In the genomic region with DNA sequence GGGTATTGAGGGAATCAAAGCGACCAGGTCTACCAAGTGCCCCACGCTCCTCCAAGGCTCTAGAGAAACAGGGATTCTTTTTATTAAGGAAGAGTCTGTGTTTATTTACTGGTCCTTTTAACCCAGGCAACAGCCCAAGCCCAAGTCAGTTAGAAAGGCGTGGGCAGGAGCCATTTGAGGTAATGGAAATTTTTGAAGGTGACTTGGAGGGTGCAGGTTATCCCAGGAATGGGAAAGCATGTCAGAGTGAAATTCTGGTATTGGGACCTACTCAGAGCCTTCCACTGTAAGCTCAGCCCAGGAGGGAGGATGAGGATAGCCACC, we compare ENCODE assay signal across 23 cellular contexts. TPM values are rescaled to one million over a fixed set of nuclear protein-coding genes. Genes with fewer than 3 reads are reported as not detected.
DNase-seq lines count a peak whose midpoint lies in the region; ATAC-seq and TF ChIP-seq lines count a peak whose summit lies in the region.
"Had no signal": no experiment of that assay in that cellular context is flagged by ENCODE, and none has a peak within 500 bp of the region (broad histone marks: within the 10 kb centered on the region; RNA-seq: fewer than 3 reads in every experiment).

No MANE protein-coding gene starts in this region.

- H3K4me2 ChIP-seq in BLaER1 treated with 17β-estradiol and CSF1 and Interleukin-3, amounts not matched to agents 10 nM and 100 nM = peak overlapping the region in 6 of 11 experiments; percentile 85 to 99 (median 92); a peak in 8 of 22 replicates

- no peak for TF ChIP-seq RAD21 in liver (IDR thresholded peaks at IDR 0.05)

- peaks cover 0 to 11% (median 0%) of the 10 kb centered on the region in 11 experiments; a peak in 3 of 22 replicates for H3K27me3 ChIP-seq in BLaER1 treated with 17β-estradiol and CSF1 and Interleukin-3, amounts not matched to agents 10 nM and 100 nM
- no peaks in the 10 kb centered on the region for H3K27me3 ChIP-seq in liver (ENCODE audit: control insufficient read depth in 4 of 4, insufficient read depth in 4 of 4, low read length in 3 of 4)
- H3K27me3 ChIP-seq: BE2C had no signal

- H3K27ac Mint-ChIP-seq in progenitor cell of endocrine pancreas = peak overlapping the region; percentile 88
- H3K27ac Mint-ChIP-seq: CD8-positive, alpha-beta memory T cell; H9 had no signal

- peak overlapping the region in 7 of 11 experiments; percentile 17 to 83 (median 76); a peak in 9 of 22 replicates for H3K27ac ChIP-seq in BLaER1 treated with 17β-estradiol and CSF1 and Interleukin-3, amounts not matched to agents 10 nM and 100 nM
- H3K27ac ChIP-seq in cingulate gyrus (ENCODE audit: low read depth, low read length) (peak overlapping the region; percentile 4), liver (ENCODE audit: low read depth in 1 of 2, low read length in 2 of 2) (peak overlapping the region; percentile 85 to 87)
- H3K27ac ChIP-seq: 22Rv1, RWPE1 had no signal

- no peaks in the 10 kb centered on the region for H3K9me3 Mint-ChIP-seq in progenitor cell of endocrine pancreas (ENCODE audit: low read depth)
- H3K9me3 Mint-ChIP-seq: CD8-positive, alpha-beta memory T cell; H9 had no signal

- no peak for ATAC-seq in GM21381 (IDR thresholded peaks at IDR 0.05; ENCODE audit: unreplicated experiment)
- no peak for ATAC-seq in HG03439 (IDR thresholded peaks at IDR 0.05; ENCODE audit: unreplicated experiment)
- ATAC-seq: PC-3 had no signal

- 63% methylated on average over 3 of the region's 3 CpGs for WGBS in liver

- H3K9ac ChIP-seq in BLaER1 treated with 17β-estradiol and CSF1 and Interleukin-3, amounts not matched to agents 10 nM and 100 nM = peak overlapping the region in 1 of 11 experiments; percentile 16; a peak in 1 of 22 replicates
- H3K9ac ChIP-seq in liver (ENCODE audit: low read depth in 1 of 2, low read length in 2 of 2) = peak overlapping the region; percentile 4 to 56

- no peaks in the 10 kb centered on the region for H3K36me3 Mint-ChIP-seq in progenitor cell of endocrine pancreas (ENCODE audit: insufficient read depth)
- H3K36me3 Mint-ChIP-seq: CD8-positive, alpha-beta memory T cell had no signal

- H3K4me1 Mint-ChIP-seq in progenitor cell of endocrine pancreas (ENCODE audit: low read depth) = peaks cover 48% of the 10 kb centered on the region

- no peaks in the 10 kb centered on the region for H3K36me3 ChIP-seq in BLaER1 treated with 17β-estradiol and CSF1 and Interleukin-3, amounts not matched to agents 10 nM and 100 nM
- H3K36me3 ChIP-seq in liver (ENCODE audit: control insufficient read depth in 4 of 4, insufficient read depth in 3 of 4, low read depth in 1 of 4, low read length in 3 of 4) = peaks cover 0 to 10% (median 8%) of the 10 kb centered on the region in 4 donors
- H3K36me3 ChIP-seq: BE2C had no signal

- peaks cover 34 to 59% (median 44%) of the 10 kb centered on the region in 10 experiments for H3K4me1 ChIP-seq in BLaER1 treated with 17β-estradiol and CSF1 and Interleukin-3, amounts not matched to agents 10 nM and 100 nM
- H3K4me1 ChIP-seq in liver (ENCODE audit: control insufficient read depth in 4 of 4, insufficient read depth in 4 of 4, low read length in 3 of 4) = peaks cover 14 to 70% (median 55%) of the 10 kb centered on the region in 4 donors
- H3K4me1 ChIP-seq: BE2C had no signal

- TF ChIP-seq CTCF in liver (IDR thresholded peaks at IDR 0.05; ENCODE audit: low read depth, low read length, missing input control) (no peak), progenitor cell of endocrine pancreas (IDR thresholded peaks at IDR 0.05; ENCODE audit: unreplicated experiment) (no peak)

- DNase-seq in progenitor cell of endocrine pancreas (ENCODE audit: low spot score, unreplicated experiment) (no peak), AG20443 (ENCODE audit: low spot score) (no peak), SKM-1 treated with dmso at 0.1 percent for 144 hours (lab: John Stamatoyannopoulos, UW; ENCODE audit: unreplicated experiment) (no peak)
- DNase-seq: BE2C; CD8-positive, alpha-beta memory T cell; DMS79 treated with DMSO at 0.1 percent for 48 hours; H9; KBM-7; NCI-H1417 treated with DMSO at 0.1 percent for 48 hours; NCI-H2029 treated with DMSO at 0.1 percent for 48 hours; NCI-H2171 treated with DMSO at 0.1 percent for 48 hours; NCI-H446 treated with DMSO at 0.1 percent for 48 hours; NCI-H748 treated with DMSO at 0.1 percent for 48 hours; PC-3 had no signal

- no peak overlapping the region for H3K4me3 Mint-ChIP-seq in progenitor cell of endocrine pancreas (ENCODE audit: low read depth)
- H3K4me3 Mint-ChIP-seq: CD8-positive, alpha-beta memory T cell; H9 had no signal

- H3K4me3 ChIP-seq in BLaER1 treated with 17β-estradiol and CSF1 and Interleukin-3, amounts not matched to agents 10 nM and 100 nM = no peak overlapping the region
- no peak overlapping the region for H3K4me3 ChIP-seq in liver (ENCODE audit: low read depth in 1 of 3, low read length in 3 of 3)

- H3K9me3 ChIP-seq in BLaER1 treated with 17β-estradiol and CSF1 and Interleukin-3, amounts not matched to agents 10 nM and 100 nM (replicated peaks in 1 of 11) = no peaks in the 10 kb centered on the region
- no peaks in the 10 kb centered on the region for H3K9me3 ChIP-seq in liver (ENCODE audit: control insufficient read depth in 4 of 4, low read length in 3 of 4)
- H3K9me3 ChIP-seq: BE2C had no signal

- H3K27me3 Mint-ChIP-seq in progenitor cell of endocrine pancreas = peaks cover 43% of the 10 kb centered on the region

- no peaks in the 10 kb centered on the region for H4K20me1 ChIP-seq in BLaER1 treated with 17β-estradiol and CSF1 and Interleukin-3, amounts not matched to agents 10 nM and 100 nM

TF ChIP-seq in liver, 16 proteins besides CTCF, POLR2A, EP300 and RAD21:
- no peak for TF ChIP-seq FOXA2 (IDR thresholded peaks at IDR 0.05)
- TF ChIP-seq YY1 (IDR thresholded peaks at IDR 0.05) = no peak
- no peak for TF ChIP-seq SP1 (IDR thresholded peaks at IDR 0.05)
- no peak for TF ChIP-seq HNF4G (IDR thresholded peaks at IDR 0.05)
- TF ChIP-seq RXRA (IDR thresholded peaks at IDR 0.05) = no peak
- no peak for TF ChIP-seq EGR1 (IDR thresholded peaks at IDR 0.05; ENCODE audit: low read depth in 2 of 2)
- TF ChIP-seq NR2F2 (IDR thresholded peaks at IDR 0.05) = no peak
- no peak for TF ChIP-seq TAF1 (conservative IDR thresholded peaks at IDR 0.05)
- TF ChIP-seq, protein P1, sequence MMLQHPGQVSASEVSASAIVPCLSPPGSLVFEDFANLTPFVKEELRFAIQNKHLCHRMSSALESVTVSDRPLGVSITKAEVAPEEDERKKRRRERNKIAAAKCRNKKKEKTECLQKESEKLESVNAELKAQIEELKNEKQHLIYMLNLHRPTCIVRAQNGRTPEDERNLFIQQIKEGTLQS (IDR thresholded peaks at IDR 0.05) = no peak

RNA-seq across cellular contexts. Expression of gene SLC6A12, which starts 2.9 kb away (rescaled TPM):
- 10 to 100 TPM; 27.1 to 30.3 TPM for total RNA-seq in liver
- 10 to 100 TPM; 18.2 to 19.3 TPM for polyA plus RNA-seq in liver
- total RNA-seq in progenitor cell of endocrine pancreas = 3.1 and 4.7 TPM in 2 replicates
- total RNA-seq: G401, PC-3 had no signal
- polyA plus RNA-seq: CD8-positive, alpha-beta memory T cell had no signal

RNA-seq across cellular contexts. Expression of gene SLC6A13, which starts 51.5 kb away (rescaled TPM):
- total RNA-seq in liver = 10 to 100 TPM in 1 of 2 donors, under 1 TPM in 1; 0.23 to 12.0 TPM
- 1 to 10 TPM; 5.4 to 9.5 TPM for polyA plus RNA-seq in liver
- 0.60 and 0.98 TPM in 2 replicates for total RNA-seq in progenitor cell of endocrine pancreas
- total RNA-seq: G401, H9, PC-3 had no signal
- polyA plus RNA-seq: AG04450; CD8-positive, alpha-beta memory T cell had no signal

Comparison
In these comparisons a context has a peak if more than half of its experiments do, and no peak if none do; other contexts are left out.
1. H3K27ac ChIP-seq: peak in every context shown above with its lines; median percentile 86 in liver; 76 in BLaER1 treated with 17β-estradiol and CSF1 and Interleukin-3, amounts not matched to agents 10 nM and 100 nM; 4 in cingulate gyrus.